Comparison of ENCODE assay signal across 9 cellular contexts in the genomic region with DNA sequence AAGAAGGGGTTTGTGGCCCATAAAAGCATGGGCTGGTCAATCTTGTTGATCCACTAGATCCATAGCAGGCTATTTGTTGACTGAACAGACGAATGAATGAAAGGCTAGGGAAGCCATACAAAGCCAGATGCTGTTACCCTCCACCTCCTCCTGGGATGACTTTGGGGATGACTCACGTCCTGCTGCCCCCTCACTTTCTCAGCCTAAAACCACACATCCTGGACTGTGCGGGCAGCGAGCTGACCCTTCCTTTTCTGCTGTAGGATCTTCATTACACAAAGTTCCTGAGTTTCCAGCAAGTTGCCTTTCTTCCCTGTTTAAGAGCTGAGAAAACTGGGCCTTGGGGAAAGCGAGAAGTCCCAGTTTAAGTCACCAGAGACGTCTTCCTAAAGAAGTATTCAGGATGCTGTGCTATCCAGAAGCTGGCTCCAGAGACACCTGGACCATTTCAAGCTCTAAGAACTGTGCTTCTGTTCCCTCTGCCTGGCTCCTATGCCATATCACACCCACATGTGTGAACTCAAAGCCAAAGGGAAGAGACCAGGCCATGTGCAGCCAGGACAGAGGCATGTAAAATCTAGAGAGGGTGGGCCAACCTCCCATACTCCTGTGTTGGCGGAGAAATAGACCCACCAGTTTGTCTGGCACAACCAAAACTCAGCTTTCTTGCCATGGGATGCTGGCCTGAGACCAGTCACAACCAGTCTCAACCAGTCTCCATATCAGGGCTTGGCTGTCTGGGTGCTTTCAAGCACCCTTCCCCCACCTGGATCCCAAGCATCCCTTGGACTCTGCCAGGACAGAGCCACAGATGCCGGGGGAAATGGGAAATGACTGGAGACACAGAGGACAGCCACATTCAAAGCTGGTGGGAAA. TPM values are rescaled to one million over a fixed set of nuclear protein-coding genes. Genes with fewer than 3 reads are reported as not detected.
A peak's percentile ranks its signal among the peaks of the same experiment; 100 is the strongest.
DNase-seq lines count a peak whose midpoint lies in the region; ATAC-seq and TF ChIP-seq lines count a peak whose summit lies in the region.
"Had no signal": no experiment of that assay in that cellular context is flagged by ENCODE, and none has a peak within 500 bp of the region (broad histone marks: within the 10 kb centered on the region; RNA-seq: fewer than 3 reads in every experiment).

No MANE protein-coding gene starts in this region.

- POLR2A ChIA-PET in HEK293 (lab: Yijun Ruan, JAX), result no interaction called here

- no peaks in the 10 kb centered on the region for H3K36me3 Mint-ChIP-seq in activated T-helper 17 cell treated with anti-CD3 and anti-CD28 coated beads, Interleukin-2, amount 50 U/mL, for 72 hours (ENCODE audit: low read depth)

- H3K36me3 ChIP-seq in HEK293 (ENCODE audit: control insufficient read depth in 2 of 2, insufficient read depth in 1 of 2, low read length in 2 of 2) (no peaks in the 10 kb centered on the region), tibial nerve (no peaks in the 10 kb centered on the region), aorta (ENCODE audit: control insufficient read depth in 1 of 2, insufficient read depth in 2 of 2, low read length in 1 of 2) (no peaks in the 10 kb centered on the region)

- H3K27ac ChIP-seq in HEK293 (ENCODE audit: extremely low read depth, low read depth, low read length) (no peak overlapping the region), tibial nerve (peak overlapping the region in 1 of 4 donors; percentile 32), aorta (ENCODE audit: low read depth in 1 of 2, low read length in 2 of 2) (peak overlapping the region in 1 of 2 donors; percentile 9)

- peak; percentile 8 for ATAC-seq in activated T-helper 17 cell treated with anti-CD3 and anti-CD28 coated beads, Interleukin-2, amount 50 U/mL, for 72 hours (replicated peaks)
- ATAC-seq in HG02571 (IDR thresholded peaks at IDR 0.05; ENCODE audit: unreplicated experiment) (no peak), aorta (ENCODE audit: low FRiP score) (no peak)

- no peaks in the 10 kb centered on the region for H3K27me3 Mint-ChIP-seq in activated T-helper 17 cell treated with anti-CD3 and anti-CD28 coated beads, Interleukin-2, amount 50 U/mL, for 72 hours

- TF ChIP-seq CTCF in HEK293 (tag by site-specific recombination; IDR thresholded peaks at IDR 0.05), result no peak
- TF ChIP-seq CTCF in tibial nerve (IDR thresholded peaks at IDR 0.05), result no peak

- peak; percentile 65 for DNase-seq in ACHN
- peak; percentile 54 for DNase-seq in kidney glomerular epithelial cell (lab: John Stamatoyannopoulos, UW)
- no peak for DNase-seq in iPS-NIHi7 (ENCODE audit: extremely low spot score)
- no peak for DNase-seq in tibial nerve (ENCODE audit: low spot score in 2 of 2)
- DNase-seq in aorta, result no peak
- DNase-seq: DND-41 had no signal

- no peaks in the 10 kb centered on the region for H3K27me3 ChIP-seq in tibial nerve
- H3K27me3 ChIP-seq in aorta (ENCODE audit: control insufficient read depth in 1 of 2, insufficient read depth in 2 of 2, low read length in 1 of 2), result peaks cover 0 to 2% of the 10 kb centered on the region in 2 donors

- no peak for TF ChIP-seq POLR2A in tibial nerve (IDR thresholded peaks at IDR 0.05)

- H3K4me3 ChIP-seq in HEK293 (ENCODE audit: low read depth, low read length) (no peak overlapping the region), tibial nerve (no peak overlapping the region), aorta (ENCODE audit: low read length in 2 of 2) (no peak overlapping the region)

- peak overlapping the region; percentile 25 for H3K4me3 Mint-ChIP-seq in activated T-helper 17 cell treated with anti-CD3 and anti-CD28 coated beads, Interleukin-2, amount 50 U/mL, for 72 hours

- CTCF ChIA-PET in HEK293 (lab: Yijun Ruan, JAX), result interaction anchor here (0.5 to 0.9 kb wide), 4 partner anchors 34 to 295 kb away, joined by 3 read pairs; no protein-coding TSS in a partner anchor

- H3K4me1 ChIP-seq in HEK293 (ENCODE audit: control insufficient read depth, insufficient read depth, low read length), result no peaks in the 10 kb centered on the region; the same call in 1 of the 2 replicates
- peaks cover 0 to 33% (median 6%) of the 10 kb centered on the region in 4 donors for H3K4me1 ChIP-seq in tibial nerve
- H3K4me1 ChIP-seq in aorta (ENCODE audit: control insufficient read depth in 1 of 2, insufficient read depth in 2 of 2, low read length in 2 of 2), result no peaks in the 10 kb centered on the region

- intact Hi-C loops in aorta (cut with DNase I), result loop anchor here in 1 of 2 donors (10.0 kb wide), 1 partner anchor 56 kb away; a partner anchor contains a TSS

- H3K9me3 ChIP-seq in HEK293 (ENCODE audit: control insufficient read depth, insufficient read depth, low read depth, low read length) (no peaks in the 10 kb centered on the region), tibial nerve (no peaks in the 10 kb centered on the region), aorta (ENCODE audit: control insufficient read depth, low read length) (no peaks in the 10 kb centered on the region)

- TF ChIP-seq EP300 in tibial nerve (IDR thresholded peaks at IDR 0.05), result no peak

- H3K4me1 Mint-ChIP-seq in activated T-helper 17 cell treated with anti-CD3 and anti-CD28 coated beads, Interleukin-2, amount 50 U/mL, for 72 hours, result peaks cover 45% of the 10 kb centered on the region

- in situ Hi-C loops in ACHN (cut with HindIII; ENCODE audit: low pct_ligation_motif_present, low pct_unique_long_range_greater_than_20kb, low sequenced_read_pairs), result no loop called here

- 42 to 48% methylated on average over 8 of the region's 8 CpGs for WGBS in tibial nerve, 2 donors
- WGBS in aorta, 2 donors, result 55 to 63% methylated on average over 8 of the region's 8 CpGs

- no peaks in the 10 kb centered on the region for H3K9me3 Mint-ChIP-seq in activated T-helper 17 cell treated with anti-CD3 and anti-CD28 coated beads, Interleukin-2, amount 50 U/mL, for 72 hours

- peak overlapping the region; percentile 4 for H3K27ac Mint-ChIP-seq in activated T-helper 17 cell treated with anti-CD3 and anti-CD28 coated beads, Interleukin-2, amount 50 U/mL, for 72 hours

TF ChIP-seq in HEK293, 187 proteins besides CTCF, POLR2A, EP300 and RAD21 (continues in another document):
- TF ChIP-seq, protein P1, sequence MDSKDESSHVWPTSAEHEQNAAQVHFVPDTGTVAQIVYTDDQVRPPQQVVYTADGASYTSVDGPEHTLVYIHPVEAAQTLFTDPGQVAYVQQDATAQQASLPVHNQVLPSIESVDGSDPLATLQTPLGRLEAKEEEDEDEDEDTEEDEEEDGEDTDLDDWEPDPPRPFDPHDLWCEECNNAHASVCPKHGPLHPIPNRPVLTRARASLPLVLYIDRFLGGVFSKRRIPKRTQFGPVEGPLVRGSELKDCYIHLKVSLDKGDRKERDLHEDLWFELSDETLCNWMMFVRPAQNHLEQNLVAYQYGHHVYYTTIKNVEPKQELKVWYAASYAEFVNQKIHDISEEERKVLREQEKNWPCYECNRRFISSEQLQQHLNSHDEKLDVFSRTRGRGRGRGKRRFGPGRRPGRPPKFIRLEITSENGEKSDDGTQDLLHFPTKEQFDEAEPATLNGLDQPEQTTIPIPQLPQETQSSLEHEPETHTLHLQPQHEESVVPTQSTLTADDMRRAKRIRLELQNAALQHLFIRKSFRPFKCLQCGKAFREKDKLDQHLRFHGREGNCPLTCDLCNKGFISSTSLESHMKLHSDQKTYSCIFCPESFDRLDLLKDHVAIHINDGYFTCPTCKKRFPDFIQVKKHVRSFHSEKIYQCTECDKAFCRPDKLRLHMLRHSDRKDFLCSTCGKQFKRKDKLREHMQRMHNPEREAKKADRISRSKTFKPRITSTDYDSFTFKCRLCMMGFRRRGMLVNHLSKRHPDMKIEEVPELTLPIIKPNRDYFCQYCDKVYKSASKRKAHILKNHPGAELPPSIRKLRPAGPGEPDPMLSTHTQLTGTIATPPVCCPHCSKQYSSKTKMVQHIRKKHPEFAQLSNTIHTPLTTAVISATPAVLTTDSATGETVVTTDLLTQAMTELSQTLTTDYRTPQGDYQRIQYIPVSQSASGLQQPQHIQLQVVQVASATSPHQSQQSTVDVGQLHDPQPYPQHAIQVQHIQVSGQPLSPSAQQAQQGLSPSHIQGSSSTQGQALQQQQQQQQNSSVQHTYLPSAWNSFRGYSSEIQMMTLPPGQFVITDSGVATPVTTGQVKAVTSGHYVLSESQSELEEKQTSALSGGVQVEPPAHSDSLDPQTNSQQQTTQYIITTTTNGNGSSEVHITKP (tag by site-specific recombination; IDR thresholded peaks at IDR 0.05), result peak; percentile 92
- TF ChIP-seq, protein P2, sequence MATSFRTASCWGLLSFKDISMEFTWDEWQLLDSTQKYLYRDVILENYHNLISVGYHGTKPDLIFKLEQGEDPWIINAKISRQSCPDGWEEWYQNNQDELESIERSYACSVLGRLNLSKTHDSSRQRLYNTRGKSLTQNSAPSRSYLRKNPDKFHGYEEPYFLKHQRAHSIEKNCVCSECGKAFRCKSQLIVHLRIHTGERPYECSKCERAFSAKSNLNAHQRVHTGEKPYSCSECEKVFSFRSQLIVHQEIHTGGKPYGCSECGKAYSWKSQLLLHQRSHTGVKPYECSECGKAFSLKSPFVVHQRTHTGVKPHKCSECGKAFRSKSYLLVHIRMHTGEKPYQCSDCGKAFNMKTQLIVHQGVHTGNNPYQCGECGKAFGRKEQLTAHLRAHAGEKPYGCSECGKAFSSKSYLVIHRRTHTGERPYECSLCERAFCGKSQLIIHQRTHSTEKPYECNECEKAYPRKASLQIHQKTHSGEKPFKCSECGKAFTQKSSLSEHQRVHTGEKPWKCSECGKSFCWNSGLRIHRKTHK (tag by site-specific recombination; IDR thresholded peaks at IDR 0.05), result no peak
- 0 out of 2 replicates have a peak, but pooled peaks have one; percentile 5 for TF ChIP-seq EGR2 (tag by site-specific recombination; IDR thresholded peaks at IDR 0.05; ENCODE audit: low read depth)
- no peak for TF ChIP-seq ZNF2 (tag by site-specific recombination; IDR thresholded peaks at IDR 0.05)

RNA-seq across cellular contexts. Expression of a gene that starts 4.7 kb away (rescaled TPM):
- total RNA-seq in activated T-helper 17 cell treated with anti-CD3 and anti-CD28 coated beads, Interleukin-2, amount 50 U/mL, for 72 hours, result 100 to 1,000 TPM in 1 of 2 donors, 10 to 100 TPM in 1; 77.3 to 124 TPM
- total RNA-seq in tibial nerve, result 10 to 100 TPM; 19.3 to 50.5 (median 32.8) TPM
- 10 to 100 TPM; 51.9 to 82.6 TPM for total RNA-seq in aorta
- polyA plus RNA-seq in aorta, result 10 to 100 TPM in 1 of 2 donors, 1 to 10 TPM in 1; 7.0 to 19.6 TPM

RNA-seq across cellular contexts. Expression of a gene that starts 56.6 kb away (rescaled TPM):
- 10 to 100 TPM; 25.2 to 28.9 TPM for total RNA-seq in activated T-helper 17 cell treated with anti-CD3 and anti-CD28 coated beads, Interleukin-2, amount 50 U/mL, for 72 hours
- total RNA-seq in tibial nerve (10 to 100 TPM in 3 of 4 donors, 1 to 10 TPM in 1; 4.3 to 30.6 (median 17.9) TPM), aorta (10 to 100 TPM; 19.0 to 19.2 TPM)
- 10 to 100 TPM; 27.7 to 32.0 TPM for polyA plus RNA-seq in aorta

Comparison
In these comparisons a context has a peak if more than half of its experiments do, and no peak if none do; other contexts are left out.
1. DNase-seq: peak in ACHN (single experiment) and kidney glomerular epithelial cell (single experiment); none in iPS-NIHi7 (single experiment), tibial nerve (0 of 2) and aorta (0 of 2).